In genomic region chr11:78227906-78228305, GRCh38 we compare ENCODE assay signal across 14 cellular contexts. TPM values are rescaled to one million over a fixed set of nuclear protein-coding genes. Genes with fewer than 3 reads are reported as not detected.
A peak's percentile ranks its signal among the peaks of the same experiment; 100 is the strongest.
DNase-seq lines count a peak whose midpoint lies in the region; ATAC-seq, FAIRE-seq and TF ChIP-seq lines count a peak whose summit lies in the region.
"Had no signal": no experiment of that assay in that cellular context is flagged by ENCODE, and none has a peak within 500 bp of the region (broad histone marks: within the 10 kb centered on the region; RNA-seq: fewer than 3 reads in every experiment).

No MANE protein-coding gene starts in this region.

- TF ChIP-seq EP300 in GM12878 (IDR thresholded peaks at IDR 0.05; ENCODE audit: borderline replicate concordance in 1 of 2, control insufficient read depth in 1 of 2, low read depth in 2 of 2, low read length in 2 of 2), result no peak

- in situ Hi-C loops in GM12878 (cut with MboI), result no loop called here

- intact Hi-C loops in GM12878 (cut with micrococcal nuclease; ENCODE audit: unreplicated experiment), result loop anchor here (1.0 kb wide), 3 partner anchors 189 to 336 kb away; partner anchors contain the start of gene GAB2

- H3K4me2 ChIP-seq in GM12878 (ENCODE audit: control insufficient read depth, insufficient read depth) (peak overlapping the region; percentile 33; the same call in 1 of the 2 replicates), osteoblast (ENCODE audit: insufficient read depth, low read length) (no peak overlapping the region)

- POLR2A ChIA-PET in GM12878 (lab: Charles Lee), result interaction anchor here (0.6 to 1.6 kb wide), 6 partner anchors 20 to 883 kb away, joined by 3 to 6 read pairs (median 4); partner anchors contain the start of gene NARS2

- H3K27me3 Mint-ChIP-seq in progenitor cell of endocrine pancreas, result no peaks in the 10 kb centered on the region

- 0% methylated on average over 4 of the region's 4 CpGs for WGBS in GM12878 (ENCODE audit: insufficient coverage, insufficient replicate concordance, low lambda C conversion rate, missing lambda C conversion rate)

- H3K9me3 ChIP-seq in GM12878 (replicated peaks; ENCODE audit: control insufficient read depth, insufficient read depth, low read length), result no peaks in the 10 kb centered on the region
- no peaks in the 10 kb centered on the region for H3K9me3 ChIP-seq in osteoblast (ENCODE audit: low read depth, low read length)
- H3K9me3 ChIP-seq: BE2C, sigmoid colon had no signal

- H3K79me2 ChIP-seq in GM12878 (ENCODE audit: control insufficient read depth, insufficient read depth, low read length), result no peaks in the 10 kb centered on the region
- H3K79me2 ChIP-seq in osteoblast (ENCODE audit: insufficient read depth, low read length), result no peaks in the 10 kb centered on the region

- H3K4me3 Mint-ChIP-seq in progenitor cell of endocrine pancreas (ENCODE audit: low read depth), result no peak overlapping the region
- H3K4me3 Mint-ChIP-seq: nephron had no signal

- 0 out of 2 replicates have a peak, but pooled peaks have one; percentile 3 for TF ChIP-seq RAD21 in GM12878 (IDR thresholded peaks at IDR 0.05; ENCODE audit: insufficient read depth, low read depth, low read length)

- RAD21 ChIA-PET in GM12878 (lab: Charles Lee; ENCODE audit: unreplicated experiment), result interaction anchor here (0.6 to 5.2 kb wide), 30 partner anchors 9 to 417 kb away, joined by 3 to 124 read pairs (median 3); partner anchors contain the start of genes ALG8, GAB2, KCTD21 and NARS2

- TF ChIP-seq POLR2A in GM12878 (IDR thresholded peaks at IDR 0.05; ENCODE audit: low read depth, low read length), result no peak

- H3K9ac ChIP-seq in GM12878 (ENCODE audit: control insufficient read depth, insufficient read depth, low read length), result no peak overlapping the region

- H3K4me3 ChIP-seq in GM12864 (ENCODE audit: low read depth, low read length) (no peak overlapping the region), GM12878 (peak overlapping the region; percentile 18; the same call in 1 of the 2 replicates), osteoblast (ENCODE audit: insufficient read depth, low read length) (no peak overlapping the region)
- H3K4me3 ChIP-seq: sigmoid colon had no signal

- H3K36me3 Mint-ChIP-seq in progenitor cell of endocrine pancreas (ENCODE audit: insufficient read depth), result peaks cover 14% of the 10 kb centered on the region

- no TSS peak for BruUV-seq in GM12878 (replicated peaks; lab: Mats Ljungman, UMichigan)

- CTCF ChIA-PET in GM12878 (lab: Yijun Ruan, JAX), result interaction anchor here (0.6 to 8.1 kb wide), 43 partner anchors 9 to 488 kb away, joined by 3 to 181 read pairs (median 6); partner anchors contain the start of genes GAB2, KCTD21, NARS2 and USP35

- H3K4me1 Mint-ChIP-seq in progenitor cell of endocrine pancreas (ENCODE audit: low read depth), result peaks cover 3% of the 10 kb centered on the region

- TF ChIP-seq CTCF in GM12864 (IDR thresholded peaks at IDR 0.05; ENCODE audit: low read depth, low read length, missing control alignments) (peak; percentile 14), GM12878 (IDR thresholded peaks at IDR 0.05 in 2 of 3, conservative IDR thresholded peaks at IDR 0.05 in 1 of 3; ENCODE audit: control insufficient read depth in 2 of 3, extremely low read depth in 1 of 3, insufficient read depth in 1 of 3, low read depth in 3 of 3, low read length in 3 of 3) (no peak), osteoblast (IDR thresholded peaks at IDR 0.05; ENCODE audit: extremely low read depth, low read depth, low read length) (no peak), progenitor cell of endocrine pancreas (IDR thresholded peaks at IDR 0.05; ENCODE audit: unreplicated experiment) (no peak)

- FAIRE-seq in GM12878 (lab: Jason Lieb, UNC), result no peak

- H3K27ac Mint-ChIP-seq in progenitor cell of endocrine pancreas, result no peak overlapping the region

- H4K20me1 ChIP-seq in GM12878 (ENCODE audit: control insufficient read depth, insufficient read depth) (no peaks in the 10 kb centered on the region), osteoblast (ENCODE audit: insufficient read depth, low read length) (no peaks in the 10 kb centered on the region)

- peak overlapping the region; percentile 75 for H3K27ac ChIP-seq in GM12878 (ENCODE audit: control insufficient read depth, insufficient read depth)
- H3K27ac ChIP-seq in osteoblast (ENCODE audit: low read depth, low read length), result no peak overlapping the region
- H3K27ac ChIP-seq: sigmoid colon had no signal

- H3K4me1 ChIP-seq in GM12878 (ENCODE audit: control insufficient read depth, insufficient read depth, low read length) (peaks cover 43% of the 10 kb centered on the region), osteoblast (ENCODE audit: insufficient read depth, low read length) (peaks cover 12% of the 10 kb centered on the region)

- DNase-seq in GM12864 (ENCODE audit: low read depth) (peak; percentile 53), GM12878 (ENCODE audit: low read depth, low spot score) (no peak), osteoblast (ENCODE audit: insufficient read length, low spot score, missing footprints) (no peak), NCI-H1930 (lab: John Stamatoyannopoulos, UW) (no peak), progenitor cell of endocrine pancreas (ENCODE audit: low spot score, unreplicated experiment) (no peak), putamen (ENCODE audit: low spot score) (no peak)
- DNase-seq: activated naive CD4-positive, alpha-beta T cell treated with anti-CD3 and anti-CD28 coated beads, Interleukin-2, amount 50 U/mL, for 16 hours; BE2C; effector memory CD4-positive, alpha-beta T cell; sigmoid colon; stimulated activated CD4-positive, alpha-beta T cell treated with anti-CD3 and anti-CD28 coated beads, Interleukin-4, amount 100 ng/mL, for 1 hour had no signal

- SMC1A ChIA-PET in GM12878 (lab: Charles Lee; ENCODE audit: uncharacterized antibody, unreplicated experiment), result interaction anchor here (0.7 to 3.1 kb wide), 34 partner anchors 9 to 488 kb away, joined by 3 to 89 read pairs (median 4); partner anchors contain the start of genes ALG8, GAB2 and NARS2

- no peak overlapping the region; the same call in 1 of the 2 replicates for H2AFZ ChIP-seq in GM12878 (ENCODE audit: control insufficient read depth, low read depth, low read length)
- no peak overlapping the region for H2AFZ ChIP-seq in osteoblast (ENCODE audit: low read length)

- no peaks in the 10 kb centered on the region for H3K9me3 Mint-ChIP-seq in progenitor cell of endocrine pancreas (ENCODE audit: low read depth)
- H3K9me3 Mint-ChIP-seq: nephron had no signal

- ATAC-seq in GM19351 (IDR thresholded peaks at IDR 0.05; ENCODE audit: unreplicated experiment) (peak; percentile 61), HG03354 (IDR thresholded peaks at IDR 0.05; ENCODE audit: poor library complexity, severe bottlenecking, unreplicated experiment) (peak; percentile 50), GM12878 (peak; percentile 34)

- H3K36me3 ChIP-seq in GM12878 (ENCODE audit: control insufficient read depth in 2 of 2, insufficient read depth in 2 of 2, low read length in 1 of 2), result no peaks in the 10 kb centered on the region
- peaks cover 16% of the 10 kb centered on the region for H3K36me3 ChIP-seq in osteoblast (ENCODE audit: insufficient read depth, low read length)

- H3K27me3 ChIP-seq in GM12878 (replicated peaks in 1 of 2; ENCODE audit: control insufficient read depth in 2 of 2, insufficient read depth in 2 of 2, low read length in 1 of 2) (no peaks in the 10 kb centered on the region), osteoblast (ENCODE audit: insufficient read depth, low read length) (no peaks in the 10 kb centered on the region)
- H3K27me3 ChIP-seq: BE2C, sigmoid colon had no signal

TF ChIP-seq in GM12878, 131 proteins besides CTCF, POLR2A, EP300 and RAD21 (continues in another document):
- 0 out of 2 replicates have a peak, but pooled peaks have one; percentile 12 for TF ChIP-seq CREB1 (IDR thresholded peaks at IDR 0.05; ENCODE audit: low read depth)
- no peak for TF ChIP-seq TCF12 (IDR thresholded peaks at IDR 0.05; ENCODE audit: low read depth, low read length)
- TF ChIP-seq RUNX3 (IDR thresholded peaks at IDR 0.05; ENCODE audit: low read length), result no peak

RNA-seq across cellular contexts. Expression of gene USP35, which starts 39.2 kb away (rescaled TPM):
- 13.2 and 14.3 TPM in 2 replicates for total RNA-seq in GM12878 (2013; cell fraction: nucleolus; rRNA removed)
- total RNA-seq in GM12878 (2014; rRNA removed) (2.9 and 3.9 TPM in 2 replicates), GM12878 (2014; rRNA removed; fragmentation: Illumina TruSeq; extraction: Trizol) (2.3 and 3.1 TPM in 2 replicates), GM12878 (2021) (5.6 and 6.4 TPM in 2 replicates), osteoblast (21.4 and 26.2 TPM in 2 replicates), progenitor cell of endocrine pancreas (14.7 and 16.5 TPM in 2 replicates)
- polyA plus RNA-seq in GM12878 (2011; ENCODE audit: low read depth), result 1.1 TPM
- polyA plus RNA-seq in GM12878 (2011; rRNA removed) (2.7 and 3.4 TPM in 2 replicates), GM12878 (2014; fragmentation: Illumina TruSeq; extraction: Trizol) (1.7 and 2.5 TPM in 2 replicates), GM12878 (2014; fragmentation: Nextera tagmentation; extraction: Ambion mirVana) (under 1 TPM in 1 of 2 experiments, not detected in 1; 0.13 TPM), GM12878 (2014; rRNA removed) (5.3 and 5.5 TPM in 2 replicates), GM12878 (2016; fragmentation: Nextera tagmentation; extraction: Ambion mirVana) (under 1 TPM; 0.28 to 0.68 TPM)
- polyA plus RNA-seq in GM12878 (2011; cell fraction: cytosol; rRNA removed), result 3.2 and 4.3 TPM in 2 replicates
- 22.1 and 22.4 TPM in 2 replicates for polyA plus RNA-seq in GM12878 (2011; cell fraction: nucleus; rRNA removed)
- polyA plus RNA-seq in GM12878 (2012), result 3.2 and 3.4 TPM in 2 replicates
- 2.0 and 2.2 TPM in 2 replicates for polyA minus RNA-seq in GM12878 (2011; rRNA and poly(A)+ RNA removed)
- polyA minus RNA-seq in GM12878 (2011; cell fraction: cytosol; rRNA and poly(A)+ RNA removed), result 0.80 and 1.1 TPM in 2 replicates
- 3.5 and 6.5 TPM in 2 replicates for polyA minus RNA-seq in GM12878 (2011; cell fraction: nucleus; rRNA and poly(A)+ RNA removed)

RNA-seq across cellular contexts. Expression of gene KCTD21, which starts 39.5 kb away (rescaled TPM):
- total RNA-seq in GM12878 (2013; cell fraction: nucleolus; rRNA removed), result 4.5 and 4.6 TPM in 2 replicates
- 3.4 and 3.5 TPM in 2 replicates for total RNA-seq in GM12878 (2014; rRNA removed)
- total RNA-seq in GM12878 (2014; rRNA removed; fragmentation: Illumina TruSeq; extraction: Trizol), result 3.8 and 4.1 TPM in 2 replicates
- 4.5 and 4.6 TPM in 2 replicates for total RNA-seq in GM12878 (2021)
- 3.0 TPM for polyA plus RNA-seq in GM12878 (2011; ENCODE audit: low read depth)
- 4.4 and 4.8 TPM in 2 replicates for polyA plus RNA-seq in GM12878 (2011; rRNA removed)
- polyA plus RNA-seq in GM12878 (2011; cell fraction: cytosol; rRNA removed), result 5.2 and 7.4 TPM in 2 replicates
- polyA plus RNA-seq in GM12878 (2011; cell fraction: nucleus; rRNA removed), result 2.8 and 2.9 TPM in 2 replicates
- 2.6 and 4.2 TPM in 2 replicates for polyA plus RNA-seq in GM12878 (2012)
- 4.7 and 5.4 TPM in 2 replicates for polyA plus RNA-seq in GM12878 (2014; fragmentation: Illumina TruSeq; extraction: Trizol)
- polyA plus RNA-seq in GM12878 (2014; fragmentation: Nextera tagmentation; extraction: Ambion mirVana), result under 1 TPM; 0.63 to 0.73 TPM
- 4.3 and 4.5 TPM in 2 replicates for polyA plus RNA-seq in GM12878 (2014; rRNA removed)
- polyA plus RNA-seq in GM12878 (2016; fragmentation: Nextera tagmentation; extraction: Ambion mirVana), result 1 to 10 TPM; 2.1 to 2.9 TPM
- polyA minus RNA-seq in GM12878 (2011; rRNA and poly(A)+ RNA removed), result 4.6 and 14.1 TPM in 2 replicates
- 1.9 and 2.3 TPM in 2 replicates for polyA minus RNA-seq in GM12878 (2011; cell fraction: cytosol; rRNA and poly(A)+ RNA removed)
- 1.3 and 2.7 TPM in 2 replicates for polyA minus RNA-seq in GM12878 (2011; cell fraction: nucleus; rRNA and poly(A)+ RNA removed)
- 14.5 and 15.0 TPM in 2 replicates for total RNA-seq in osteoblast
- 7.4 and 10.1 TPM in 2 replicates for total RNA-seq in progenitor cell of endocrine pancreas
